In genomic region chr5:60699549-60700346, GRCh38 we compare ENCODE assay signal across 2 cellular contexts.
TF ChIP-seq lines count a peak whose summit lies in the region.

A gene with protein sequence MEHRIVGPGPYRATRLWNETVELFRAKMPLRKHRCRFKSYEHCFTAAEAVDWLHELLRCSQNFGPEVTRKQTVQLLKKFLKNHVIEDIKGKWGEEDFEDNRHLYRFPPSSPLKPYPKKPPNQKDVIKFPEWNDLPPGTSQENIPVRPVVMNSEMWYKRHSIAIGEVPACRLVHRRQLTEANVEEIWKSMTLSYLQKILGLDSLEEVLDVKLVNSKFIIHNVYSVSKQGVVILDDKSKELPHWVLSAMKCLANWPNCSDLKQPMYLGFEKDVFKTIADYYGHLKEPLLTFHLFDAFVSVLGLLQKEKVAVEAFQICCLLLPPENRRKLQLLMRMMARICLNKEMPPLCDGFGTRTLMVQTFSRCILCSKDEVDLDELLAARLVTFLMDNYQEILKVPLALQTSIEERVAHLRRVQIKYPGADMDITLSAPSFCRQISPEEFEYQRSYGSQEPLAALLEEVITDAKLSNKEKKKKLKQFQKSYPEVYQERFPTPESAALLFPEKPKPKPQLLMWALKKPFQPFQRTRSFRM (minus strand): TSS chr5:60700166. CDS start chr5:60700093, 73 bp downstream.

TF ChIP-seq in A549, 52 proteins besides CTCF, POLR2A, EP300 and RAD21 (continued from another document):
- TF ChIP-seq HOXA7 (CRISPR knock-in tag; IDR thresholded peaks at IDR 0.05) (no peak), NPAS2 (CRISPR knock-in tag; IDR thresholded peaks at IDR 0.05; ENCODE audit: borderline replicate concordance) (no peak), SMC3 (IDR thresholded peaks at IDR 0.05) (peak; percentile 38; the same call in 1 of the 3 replicates), ZFP36 (IDR thresholded peaks at IDR 0.05; ENCODE audit: borderline replicate concordance, partially characterized antibody) (no peak), NR3C1 (IDR thresholded peaks at IDR 0.05) (no peak), MAZ (IDR thresholded peaks at IDR 0.05; ENCODE audit: borderline replicate concordance, low read depth, low read length) (no peak), FOSB (CRISPR knock-in tag; IDR thresholded peaks at IDR 0.05) (no peak), CEBPB (IDR thresholded peaks at IDR 0.05) (no peak), NFE2L2 (conservative IDR thresholded peaks at IDR 0.05; ENCODE audit: low read length) (no peak), CBX2 (IDR thresholded peaks at IDR 0.05; ENCODE audit: borderline replicate concordance, low read depth) (no peak), SREBF2 (IDR thresholded peaks at IDR 0.05) (no peak), USF2 (IDR thresholded peaks at IDR 0.05) (no peak), RCOR1 (IDR thresholded peaks at IDR 0.05; ENCODE audit: low read depth, low read length) (no peak), FOXS1 (CRISPR knock-in tag; IDR thresholded peaks at IDR 0.05) (no peak)
- TF ChIP-seq, protein P1, sequence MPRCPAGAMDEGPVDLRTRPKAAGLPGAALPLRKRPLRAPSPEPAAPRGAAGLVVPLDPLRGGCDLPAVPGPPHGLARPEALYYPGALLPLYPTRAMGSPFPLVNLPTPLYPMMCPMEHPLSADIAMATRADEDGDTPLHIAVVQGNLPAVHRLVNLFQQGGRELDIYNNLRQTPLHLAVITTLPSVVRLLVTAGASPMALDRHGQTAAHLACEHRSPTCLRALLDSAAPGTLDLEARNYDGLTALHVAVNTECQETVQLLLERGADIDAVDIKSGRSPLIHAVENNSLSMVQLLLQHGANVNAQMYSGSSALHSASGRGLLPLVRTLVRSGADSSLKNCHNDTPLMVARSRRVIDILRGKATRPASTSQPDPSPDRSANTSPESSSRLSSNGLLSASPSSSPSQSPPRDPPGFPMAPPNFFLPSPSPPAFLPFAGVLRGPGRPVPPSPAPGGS (IDR thresholded peaks at IDR 0.05), result peak; percentile 82
- TF ChIP-seq, protein P2, sequence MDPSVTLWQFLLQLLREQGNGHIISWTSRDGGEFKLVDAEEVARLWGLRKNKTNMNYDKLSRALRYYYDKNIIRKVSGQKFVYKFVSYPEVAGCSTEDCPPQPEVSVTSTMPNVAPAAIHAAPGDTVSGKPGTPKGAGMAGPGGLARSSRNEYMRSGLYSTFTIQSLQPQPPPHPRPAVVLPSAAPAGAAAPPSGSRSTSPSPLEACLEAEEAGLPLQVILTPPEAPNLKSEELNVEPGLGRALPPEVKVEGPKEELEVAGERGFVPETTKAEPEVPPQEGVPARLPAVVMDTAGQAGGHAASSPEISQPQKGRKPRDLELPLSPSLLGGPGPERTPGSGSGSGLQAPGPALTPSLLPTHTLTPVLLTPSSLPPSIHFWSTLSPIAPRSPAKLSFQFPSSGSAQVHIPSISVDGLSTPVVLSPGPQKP (IDR thresholded peaks at IDR 0.05; ENCODE audit: low read depth, low read length), result no peak

TF ChIP-seq in GM12878, 131 proteins besides CTCF, POLR2A, EP300 and RAD21 (continued from another document and continues in another):
- TF ChIP-seq, protein P3, sequence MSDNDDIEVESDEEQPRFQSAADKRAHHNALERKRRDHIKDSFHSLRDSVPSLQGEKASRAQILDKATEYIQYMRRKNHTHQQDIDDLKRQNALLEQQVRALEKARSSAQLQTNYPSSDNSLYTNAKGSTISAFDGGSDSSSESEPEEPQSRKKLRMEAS (IDR thresholded peaks at IDR 0.05; ENCODE audit: low read depth, low read length), result peak; percentile 64
- TF ChIP-seq FOXM1 (IDR thresholded peaks at IDR 0.05; ENCODE audit: low read depth, low read length) (peak; percentile 55; the same call in 1 of the 2 replicates), BRCA1 (IDR thresholded peaks at IDR 0.05; ENCODE audit: low read depth, low read length) (no peak), CBX5 (IDR thresholded peaks at IDR 0.05; ENCODE audit: low read depth) (0 out of 2 replicates have a peak, but pooled peaks have one; percentile 24), SREBF1 (IDR thresholded peaks at IDR 0.05; ENCODE audit: low read length) (no peak), ZBTB11 (CRISPR knock-in tag; IDR thresholded peaks at IDR 0.05) (peak; percentile 74), PAX5 (IDR thresholded peaks at IDR 0.05; ENCODE audit: borderline replicate concordance, low read depth, low read length) (no peak), MTA3 (IDR thresholded peaks at IDR 0.05; ENCODE audit: borderline replicate concordance, low read length) (no peak), SKIL (IDR thresholded peaks at IDR 0.05; ENCODE audit: low read depth, poor library complexity, severe bottlenecking) (no peak), CBFB (IDR thresholded peaks at IDR 0.05; ENCODE audit: low read depth) (0 out of 2 replicates have a peak, but pooled peaks have one; percentile 40), RCOR1 (conservative IDR thresholded peaks at IDR 0.05; ENCODE audit: low read depth, low read length) (no peak), RB1 (IDR thresholded peaks at IDR 0.05; ENCODE audit: borderline replicate concordance) (no peak), ZNF274 (IDR thresholded peaks at IDR 0.05; ENCODE audit: insufficient read depth, insufficient read length) (no peak), CHD2 (IDR thresholded peaks at IDR 0.05; ENCODE audit: borderline replicate concordance, low read depth, low read length) (peak; percentile 65), EED (IDR thresholded peaks at IDR 0.05; ENCODE audit: low read depth) (no peak), TBL1XR1 (IDR thresholded peaks at IDR 0.05; ENCODE audit: low read depth, low read length) (no peak), YY1 (IDR thresholded peaks at IDR 0.05; ENCODE audit: low read depth, low read length) (peak; percentile 59; the same call in 1 of the 2 replicates), E2F8 (IDR thresholded peaks at IDR 0.05; ENCODE audit: low read depth, partially characterized antibody) (no peak), SMARCA5 (IDR thresholded peaks at IDR 0.05) (no peak), HCFC1 (IDR thresholded peaks at IDR 0.05; ENCODE audit: low read length) (no peak; the same call in 1 of the 2 replicates), CREM (IDR thresholded peaks at IDR 0.05; ENCODE audit: low read depth) (peak; percentile 93), NRF1 (conservative IDR thresholded peaks at IDR 0.05; ENCODE audit: low read depth, low read length) (no peak), CREB1 (IDR thresholded peaks at IDR 0.05; ENCODE audit: low read depth) (peak; percentile 95), BMI1 (IDR thresholded peaks at IDR 0.05; ENCODE audit: borderline replicate concordance) (no peak), NFIC (IDR thresholded peaks at IDR 0.05; ENCODE audit: low read depth, low read length) (no peak), CHD4 (IDR thresholded peaks at IDR 0.05) (no peak)
- TF ChIP-seq, protein P4, sequence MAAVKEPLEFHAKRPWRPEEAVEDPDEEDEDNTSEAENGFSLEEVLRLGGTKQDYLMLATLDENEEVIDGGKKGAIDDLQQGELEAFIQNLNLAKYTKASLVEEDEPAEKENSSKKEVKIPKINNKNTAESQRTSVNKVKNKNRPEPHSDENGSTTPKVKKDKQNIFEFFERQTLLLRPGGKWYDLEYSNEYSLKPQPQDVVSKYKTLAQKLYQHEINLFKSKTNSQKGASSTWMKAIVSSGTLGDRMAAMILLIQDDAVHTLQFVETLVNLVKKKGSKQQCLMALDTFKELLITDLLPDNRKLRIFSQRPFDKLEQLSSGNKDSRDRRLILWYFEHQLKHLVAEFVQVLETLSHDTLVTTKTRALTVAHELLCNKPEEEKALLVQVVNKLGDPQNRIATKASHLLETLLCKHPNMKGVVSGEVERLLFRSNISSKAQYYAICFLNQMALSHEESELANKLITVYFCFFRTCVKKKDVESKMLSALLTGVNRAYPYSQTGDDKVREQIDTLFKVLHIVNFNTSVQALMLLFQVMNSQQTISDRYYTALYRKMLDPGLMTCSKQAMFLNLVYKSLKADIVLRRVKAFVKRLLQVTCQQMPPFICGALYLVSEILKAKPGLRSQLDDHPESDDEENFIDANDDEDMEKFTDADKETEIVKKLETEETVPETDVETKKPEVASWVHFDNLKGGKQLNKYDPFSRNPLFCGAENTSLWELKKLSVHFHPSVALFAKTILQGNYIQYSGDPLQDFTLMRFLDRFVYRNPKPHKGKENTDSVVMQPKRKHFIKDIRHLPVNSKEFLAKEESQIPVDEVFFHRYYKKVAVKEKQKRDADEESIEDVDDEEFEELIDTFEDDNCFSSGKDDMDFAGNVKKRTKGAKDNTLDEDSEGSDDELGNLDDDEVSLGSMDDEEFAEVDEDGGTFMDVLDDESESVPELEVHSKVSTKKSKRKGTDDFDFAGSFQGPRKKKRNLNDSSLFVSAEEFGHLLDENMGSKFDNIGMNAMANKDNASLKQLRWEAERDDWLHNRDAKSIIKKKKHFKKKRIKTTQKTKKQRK (IDR thresholded peaks at IDR 0.05; ENCODE audit: low read depth, low read length), result no peak
- TF ChIP-seq, protein P5, sequence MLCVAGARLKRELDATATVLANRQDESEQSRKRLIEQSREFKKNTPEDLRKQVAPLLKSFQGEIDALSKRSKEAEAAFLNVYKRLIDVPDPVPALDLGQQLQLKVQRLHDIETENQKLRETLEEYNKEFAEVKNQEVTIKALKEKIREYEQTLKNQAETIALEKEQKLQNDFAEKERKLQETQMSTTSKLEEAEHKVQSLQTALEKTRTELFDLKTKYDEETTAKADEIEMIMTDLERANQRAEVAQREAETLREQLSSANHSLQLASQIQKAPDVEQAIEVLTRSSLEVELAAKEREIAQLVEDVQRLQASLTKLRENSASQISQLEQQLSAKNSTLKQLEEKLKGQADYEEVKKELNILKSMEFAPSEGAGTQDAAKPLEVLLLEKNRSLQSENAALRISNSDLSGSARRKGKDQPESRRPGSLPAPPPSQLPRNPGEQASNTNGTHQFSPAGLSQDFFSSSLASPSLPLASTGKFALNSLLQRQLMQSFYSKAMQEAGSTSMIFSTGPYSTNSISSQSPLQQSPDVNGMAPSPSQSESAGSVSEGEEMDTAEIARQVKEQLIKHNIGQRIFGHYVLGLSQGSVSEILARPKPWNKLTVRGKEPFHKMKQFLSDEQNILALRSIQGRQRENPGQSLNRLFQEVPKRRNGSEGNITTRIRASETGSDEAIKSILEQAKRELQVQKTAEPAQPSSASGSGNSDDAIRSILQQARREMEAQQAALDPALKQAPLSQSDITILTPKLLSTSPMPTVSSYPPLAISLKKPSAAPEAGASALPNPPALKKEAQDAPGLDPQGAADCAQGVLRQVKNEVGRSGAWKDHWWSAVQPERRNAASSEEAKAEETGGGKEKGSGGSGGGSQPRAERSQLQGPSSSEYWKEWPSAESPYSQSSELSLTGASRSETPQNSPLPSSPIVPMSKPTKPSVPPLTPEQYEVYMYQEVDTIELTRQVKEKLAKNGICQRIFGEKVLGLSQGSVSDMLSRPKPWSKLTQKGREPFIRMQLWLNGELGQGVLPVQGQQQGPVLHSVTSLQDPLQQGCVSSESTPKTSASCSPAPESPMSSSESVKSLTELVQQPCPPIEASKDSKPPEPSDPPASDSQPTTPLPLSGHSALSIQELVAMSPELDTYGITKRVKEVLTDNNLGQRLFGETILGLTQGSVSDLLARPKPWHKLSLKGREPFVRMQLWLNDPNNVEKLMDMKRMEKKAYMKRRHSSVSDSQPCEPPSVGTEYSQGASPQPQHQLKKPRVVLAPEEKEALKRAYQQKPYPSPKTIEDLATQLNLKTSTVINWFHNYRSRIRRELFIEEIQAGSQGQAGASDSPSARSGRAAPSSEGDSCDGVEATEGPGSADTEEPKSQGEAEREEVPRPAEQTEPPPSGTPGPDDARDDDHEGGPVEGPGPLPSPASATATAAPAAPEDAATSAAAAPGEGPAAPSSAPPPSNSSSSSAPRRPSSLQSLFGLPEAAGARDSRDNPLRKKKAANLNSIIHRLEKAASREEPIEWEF (IDR thresholded peaks at IDR 0.05; ENCODE audit: insufficient replicate concordance, low read depth, low read length), result no peak
